In genomic region chr16:8187782-8188372, GRCh38 we compare ENCODE assay signal across 7 cellular contexts.
"Had no signal": no experiment of that assay in that cellular context is flagged by ENCODE, and none has a peak within 500 bp of the region (broad histone marks: within the 10 kb centered on the region; RNA-seq: fewer than 3 reads in every experiment).

No MANE protein-coding gene starts in this region.

- H3K27ac ChIP-seq: GM23248, KMS-11 had no signal

- H3K9me3 ChIP-seq: HAP-1 had no signal

- H3K4me2 ChIP-seq: KMS-11 had no signal

- H3K4me1 ChIP-seq: HAP-1 had no signal

- DNase-seq: GM23248, GOT3, H7 had no signal

- H2AFZ ChIP-seq: GM23248 had no signal

- H3K36me3 ChIP-seq: HAP-1 had no signal

- H3K4me3 ChIP-seq: GM23248, HAP-1 had no signal

- ATAC-seq: HCT116 had no signal

- FAIRE-seq: HTR-8/SVneo had no signal

- H3K9ac ChIP-seq: GM23248, KMS-11 had no signal
